1 cellular context compared by ENCODE assay signal in genomic region chr10:132415956-132416355, GRCh38.
TF ChIP-seq lines count a peak whose summit lies in the region.

No MANE protein-coding gene starts in this region.

TF ChIP-seq in H1, 55 proteins besides CTCF, POLR2A, EP300 and RAD21:
- TF ChIP-seq SRF (IDR thresholded peaks at IDR 0.05; ENCODE audit: low read depth, low read length) (no peak), E2F6 (IDR thresholded peaks at IDR 0.05) (no peak), SIX5 (IDR thresholded peaks at IDR 0.05; ENCODE audit: low read depth, low read length) (no peak), SP4 (IDR thresholded peaks at IDR 0.05; ENCODE audit: low read length) (no peak), TAF7 (optimal IDR thresholded peaks at IDR 0.05; ENCODE audit: borderline replicate concordance, low read depth, low read length) (no peak), CHD7 (IDR thresholded peaks at IDR 0.05; ENCODE audit: insufficient replicate concordance, low read length) (no peak), CREB1 (IDR thresholded peaks at IDR 0.05) (no peak), HDAC6 (IDR thresholded peaks at IDR 0.05; ENCODE audit: low read depth, low read length) (no peak), HDAC2 (IDR thresholded peaks at IDR 0.05; ENCODE audit: borderline replicate concordance in 1 of 2, low read depth in 2 of 2, low read length in 2 of 2) (no peak), POLR2AphosphoS5 (IDR thresholded peaks at IDR 0.05; ENCODE audit: low read depth, low read length) (no peak), ASH2L (IDR thresholded peaks at IDR 0.05; ENCODE audit: low read length) (no peak), TAF1 (IDR thresholded peaks at IDR 0.05; ENCODE audit: low read depth, low read length) (no peak)
